ENCODE assay signal across 8 cellular contexts in the genomic region with DNA sequence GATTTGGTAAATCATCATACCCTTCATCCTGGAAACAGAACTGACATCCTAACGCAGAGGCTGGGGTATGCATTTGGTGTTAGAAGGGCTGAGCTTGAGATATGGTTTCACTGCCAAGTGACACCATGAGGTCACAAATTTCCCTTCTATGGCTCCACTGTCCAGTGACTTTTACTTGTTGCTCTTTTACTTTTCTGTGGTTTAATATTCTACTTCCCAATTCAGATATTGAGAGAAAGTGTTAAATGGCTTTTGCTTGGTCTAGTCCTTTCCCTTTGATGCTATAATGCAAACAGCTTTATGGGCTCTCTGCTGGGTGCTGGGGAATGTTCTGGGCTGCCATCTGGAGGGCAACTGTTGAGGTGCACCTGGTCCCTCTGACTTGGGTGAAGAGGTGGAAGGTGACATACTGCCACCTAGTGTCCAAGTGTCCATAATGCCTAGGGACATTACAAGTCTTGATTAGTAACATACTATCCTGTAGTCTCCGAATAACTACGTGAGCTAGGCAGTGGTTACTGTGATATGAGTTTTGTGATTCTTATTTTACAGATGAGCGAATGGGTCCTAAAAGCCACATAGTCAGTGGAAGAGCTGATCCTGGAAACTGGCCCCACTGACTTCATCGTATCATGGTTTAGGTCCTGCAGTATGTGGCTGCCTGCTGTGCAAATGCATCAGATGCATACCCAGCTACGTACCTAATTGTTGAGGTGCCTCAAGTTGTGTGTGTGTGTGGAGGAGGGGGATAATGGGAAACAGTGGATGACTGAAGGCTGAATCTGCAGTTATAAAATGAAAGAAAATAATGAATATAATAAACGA.
DNase-seq lines count a peak whose midpoint lies in the region; ATAC-seq and TF ChIP-seq lines count a peak whose summit lies in the region.

No MANE protein-coding gene starts in this region.

- intact Hi-C loops in CD4-positive, alpha-beta T cell (cut with DNase I, micrococcal nuclease): loop anchor here (2.0 to 10.0 kb wide), 3 partner anchors 178 to 452 kb away; a partner anchor contains a TSS
- intact Hi-C loops in colonic mucosa (cut with DNase I): loop anchor here (5.0 kb wide), 1 partner anchor 185 kb away; no protein-coding TSS in a partner anchor

- POLR2A ChIA-PET in CD4-positive, alpha-beta T cell (lab: Charles Lee): no interaction called here

- H3K36me3 ChIP-seq in colonic mucosa: no peaks in the 10 kb centered on the region
- no peaks in the 10 kb centered on the region for H3K36me3 ChIP-seq in liver (ENCODE audit: control insufficient read depth in 4 of 4, insufficient read depth in 3 of 4, low read depth in 1 of 4, low read length in 3 of 4)

- no peak overlapping the region for H3K27ac ChIP-seq in CD4-positive, alpha-beta T cell (ENCODE audit: low read depth, low read length)
- H3K27ac ChIP-seq in colonic mucosa: no peak overlapping the region
- no peak overlapping the region for H3K27ac ChIP-seq in liver (ENCODE audit: low read depth in 1 of 2, low read length in 2 of 2)

- H3K9me3 ChIP-seq in CD4-positive, alpha-beta T cell (ENCODE audit: control insufficient read depth, low read length): no peaks in the 10 kb centered on the region
- no peaks in the 10 kb centered on the region for H3K9me3 ChIP-seq in colonic mucosa
- no peaks in the 10 kb centered on the region for H3K9me3 ChIP-seq in liver (ENCODE audit: control insufficient read depth in 4 of 4, low read length in 3 of 4)

- peaks cover 3% of the 10 kb centered on the region for H3K27me3 ChIP-seq in CD4-positive, alpha-beta T cell (ENCODE audit: control insufficient read depth, insufficient read depth, low read length)
- no peaks in the 10 kb centered on the region for H3K27me3 ChIP-seq in colonic mucosa
- H3K27me3 ChIP-seq in liver (ENCODE audit: control insufficient read depth in 4 of 4, insufficient read depth in 4 of 4, low read length in 3 of 4): no peaks in the 10 kb centered on the region

- no peak overlapping the region for H3K4me3 Mint-ChIP-seq in CD4-positive, alpha-beta T cell

- peak; percentile 97 for TF ChIP-seq RAD21 in liver (IDR thresholded peaks at IDR 0.05)

- peaks cover 38% of the 10 kb centered on the region for H3K27me3 Mint-ChIP-seq in CD4-positive, alpha-beta T cell

- peaks cover 5% of the 10 kb centered on the region for H3K4me1 Mint-ChIP-seq in CD4-positive, alpha-beta T cell (ENCODE audit: low read depth)

- DNase-seq in CD4-positive, alpha-beta T cell: peak; percentile 53 to 74 (median 66)
- peak; percentile 23 for DNase-seq in NCI-H524 treated with DMSO at 0.1 percent for 48 hours (lab: John Stamatoyannopoulos, UW)
- DNase-seq in activated CD4-positive, alpha-beta T cell treated with anti-CD3 and anti-CD28 coated beads for 24 hours (ENCODE audit: low read depth in 2 of 2): peak; percentile 66 to 73
- peak; percentile 93 for DNase-seq in colonic mucosa
- DNase-seq in stimulated activated CD4-positive, alpha-beta T cell treated with anti-CD3 and anti-CD28 coated beads, TNF-alpha, amount 100 ng/mL, for 48 hours (ENCODE audit: low read depth in 3 of 3): peak; percentile 60 to 74 (median 70)

- H3K4me3 ChIP-seq in colonic mucosa (no peak overlapping the region), liver (ENCODE audit: low read depth in 1 of 3, low read length in 3 of 3) (no peak overlapping the region)

- WGBS in liver: 30% methylated on average over 7 of the region's 7 CpGs

- no peaks in the 10 kb centered on the region for H3K4me1 ChIP-seq in colonic mucosa
- peaks cover 0 to 12% (median 4%) of the 10 kb centered on the region in 4 donors for H3K4me1 ChIP-seq in liver (ENCODE audit: control insufficient read depth in 4 of 4, insufficient read depth in 4 of 4, low read length in 3 of 4)

- CTCF ChIA-PET in CD4-positive, alpha-beta T cell (lab: Charles Lee): interaction anchor here (0.6 to 2.9 kb wide), 8 partner anchors 9 to 457 kb away, joined by 3 to 14 read pairs (median 3); a partner anchor contains a TSS

- no peaks in the 10 kb centered on the region for H3K9me3 Mint-ChIP-seq in CD4-positive, alpha-beta T cell

- H3K27ac Mint-ChIP-seq in CD4-positive, alpha-beta T cell: no peak overlapping the region

- H3K9ac ChIP-seq in colonic mucosa (ENCODE audit: low read depth in 2 of 2, low read length in 2 of 2) (no peak overlapping the region), liver (ENCODE audit: low read depth in 1 of 2, low read length in 2 of 2) (no peak overlapping the region)

- no peaks in the 10 kb centered on the region for H3K36me3 Mint-ChIP-seq in CD4-positive, alpha-beta T cell (ENCODE audit: low read depth)

- peak; percentile 96 for TF ChIP-seq CTCF in CD4-positive, alpha-beta T cell (IDR thresholded peaks at IDR 0.05)
- TF ChIP-seq CTCF in colonic mucosa (IDR thresholded peaks at IDR 0.05): peak; percentile 99
- TF ChIP-seq CTCF in liver (IDR thresholded peaks at IDR 0.05; ENCODE audit: low read depth, low read length, missing input control): peak; percentile 100

- peak; percentile 100 for ATAC-seq in CD4-positive, alpha-beta T cell (ENCODE audit: poor library complexity)
- ATAC-seq in GM19438 (IDR thresholded peaks at IDR 0.05; ENCODE audit: low read depth, unreplicated experiment): peak; percentile 92
- ATAC-seq in HG03469 (IDR thresholded peaks at IDR 0.05; ENCODE audit: unreplicated experiment): peak; percentile 79

TF ChIP-seq in liver, 16 proteins besides CTCF, POLR2A, EP300 and RAD21:
- TF ChIP-seq NR2F2 (IDR thresholded peaks at IDR 0.05) (peak; percentile 73), RXRA (IDR thresholded peaks at IDR 0.05) (peak; percentile 13 to 14), FOXA1 (IDR thresholded peaks at IDR 0.05) (no peak), EGR1 (IDR thresholded peaks at IDR 0.05; ENCODE audit: low read depth in 2 of 2) (no peak), HNF4A (conservative IDR thresholded peaks at IDR 0.05) (no peak)

Comparison
In these comparisons a context has a peak if more than half of its experiments do, and no peak if none do; other contexts are left out.
1. DNase-seq: peak in every context shown above with its lines; median percentile 93 in colonic mucosa; 70 in stimulated activated CD4-positive, alpha-beta T cell treated with anti-CD3 and anti-CD28 coated beads, TNF-alpha, amount 100 ng/mL, for 48 hours; 70 in activated CD4-positive, alpha-beta T cell treated with anti-CD3 and anti-CD28 coated beads for 24 hours; 66 in CD4-positive, alpha-beta T cell; 23 in NCI-H524 treated with DMSO at 0.1 percent for 48 hours.